1 cellular context compared by ENCODE assay signal in genomic region chr20:54436410-54436809, GRCh38. TPM values are rescaled to one million over a fixed set of nuclear protein-coding genes. Genes with fewer than 3 reads are reported as not detected.
"Had no signal": no experiment of that assay in that cellular context is flagged by ENCODE, and none has a peak within 500 bp of the region (broad histone marks: within the 10 kb centered on the region; RNA-seq: fewer than 3 reads in every experiment).

No MANE protein-coding gene starts in this region.

RNA-seq across cellular contexts. Expression of gene DOK5, which starts 39.0 kb away (rescaled TPM):
- total RNA-seq: natural killer cell had no signal
